In genomic region chr9:98109052-98109451, GRCh38 we compare ENCODE assay signal across 15 cellular contexts. TPM values are rescaled to one million over a fixed set of nuclear protein-coding genes. Genes with fewer than 3 reads are reported as not detected.
DNase-seq lines count a peak whose midpoint lies in the region; ATAC-seq and TF ChIP-seq lines count a peak whose summit lies in the region.
"Had no signal": no experiment of that assay in that cellular context is flagged by ENCODE, and none has a peak within 500 bp of the region (broad histone marks: within the 10 kb centered on the region; RNA-seq: fewer than 3 reads in every experiment).

No MANE protein-coding gene starts in this region.

- no peak for ATAC-seq in central memory CD8-positive, alpha-beta T cell (replicated peaks; ENCODE audit: extremely low read depth, poor library complexity, severe bottlenecking)
- no peak for ATAC-seq in stimulated activated memory B cell treated with anti-CD40 and anti-IgM and Interleukin-4, amounts not matched to agents 10 μg/mL and 1 μg/mL and 100 μg/mL, for 72 hours
- ATAC-seq: A549, Panc1 had no signal

- CTCF ChIA-PET in activated CD4-positive, alpha-beta T cell treated with anti-CD3 and anti-CD28 coated beads, Interleukin-2, amount 10 ng/mL, durations not matched to agents 7 days and 5 days (lab: Charles Lee), result interaction anchor here (0.6 to 2.6 kb wide), 8 partner anchors 8 to 713 kb away, joined by 3 to 8 read pairs (median 4); partner anchors contain the start of gene TRIM14

- TF ChIP-seq CTCF in testis (IDR thresholded peaks at IDR 0.05), result no peak

- H3K4me3 ChIP-seq in testis, result no peak overlapping the region
- H3K4me3 ChIP-seq: A549, thoracic aorta had no signal

- H3K4me1 ChIP-seq in testis, result no peaks in the 10 kb centered on the region
- H3K4me1 ChIP-seq: A549 had no signal

- 64 to 87% methylated on average over 3 of the region's 3 CpGs for WGBS in testis, 2 donors

- peak overlapping the region; percentile 55 for H3K4me3 Mint-ChIP-seq in activated CD4-positive, alpha-beta T cell treated with anti-CD3 and anti-CD28 coated beads, Interleukin-2, amount 10 ng/mL, durations not matched to agents 7 days and 5 days
- peak overlapping the region; percentile 56 for H3K4me3 Mint-ChIP-seq in central memory CD8-positive, alpha-beta T cell
- H3K4me3 Mint-ChIP-seq in stimulated activated memory B cell treated with anti-CD40 and anti-IgM and Interleukin-4, amounts not matched to agents 10 μg/mL and 1 μg/mL and 100 μg/mL, for 72 hours, result no peak overlapping the region
- H3K4me3 Mint-ChIP-seq: mesothelial cell of epicardium had no signal

- H3K27me3 ChIP-seq in testis, result no peaks in the 10 kb centered on the region

- no peaks in the 10 kb centered on the region for H3K36me3 ChIP-seq in testis (ENCODE audit: low read depth, missing control alignments)
- H3K36me3 ChIP-seq: thoracic aorta had no signal

- peak overlapping the region; percentile 96 for H3K27ac Mint-ChIP-seq in activated CD4-positive, alpha-beta T cell treated with anti-CD3 and anti-CD28 coated beads, Interleukin-2, amount 10 ng/mL, durations not matched to agents 7 days and 5 days
- H3K27ac Mint-ChIP-seq in central memory CD8-positive, alpha-beta T cell (ENCODE audit: low read depth), result peak overlapping the region; percentile 93
- H3K27ac Mint-ChIP-seq in stimulated activated memory B cell treated with anti-CD40 and anti-IgM and Interleukin-4, amounts not matched to agents 10 μg/mL and 1 μg/mL and 100 μg/mL, for 72 hours, result peak overlapping the region; percentile 96
- H3K27ac Mint-ChIP-seq: mesothelial cell of epicardium had no signal

- POLR2A ChIA-PET in activated CD4-positive, alpha-beta T cell treated with anti-CD3 and anti-CD28 coated beads, Interleukin-2, amount 10 ng/mL, durations not matched to agents 7 days and 5 days (lab: Charles Lee), result no interaction called here

- H3K4me1 Mint-ChIP-seq in activated CD4-positive, alpha-beta T cell treated with anti-CD3 and anti-CD28 coated beads, Interleukin-2, amount 10 ng/mL, durations not matched to agents 7 days and 5 days, result peaks cover 90% of the 10 kb centered on the region
- peaks cover 74% of the 10 kb centered on the region for H3K4me1 Mint-ChIP-seq in central memory CD8-positive, alpha-beta T cell
- peaks cover 67% of the 10 kb centered on the region for H3K4me1 Mint-ChIP-seq in stimulated activated memory B cell treated with anti-CD40 and anti-IgM and Interleukin-4, amounts not matched to agents 10 μg/mL and 1 μg/mL and 100 μg/mL, for 72 hours
- H3K4me1 Mint-ChIP-seq: mesothelial cell of epicardium had no signal

- DNase-seq in activated CD4-positive, alpha-beta T cell treated with anti-CD3 and anti-CD28 coated beads, Interleukin-2, amount 10 ng/mL, durations not matched to agents 7 days and 5 days, result no peak
- no peak for DNase-seq in activated CD4-positive, alpha-beta T cell treated with anti-CD3 and anti-CD28 coated beads, Interleukin-2, amount 50 U/mL, for 4 hours
- DNase-seq in NAMALWA (ENCODE audit: low spot score) (peak; percentile 12), NCI-H146 (lab: John Stamatoyannopoulos, UW) (no peak), SIG-M5 treated with dmso at 0.1 percent for 504 hours (lab: John Stamatoyannopoulos, UW; ENCODE audit: unreplicated experiment) (no peak), testis (no peak)
- DNase-seq in central memory CD8-positive, alpha-beta T cell (ENCODE audit: low spot score in 2 of 2), result no peak
- DNase-seq: caudate nucleus, NCI-H2171 treated with DMSO at 0.1 percent for 48 hours, T1000 had no signal

- TF ChIP-seq POLR2A in testis (IDR thresholded peaks at IDR 0.05), result no peak

- H3K27ac ChIP-seq in testis, result no peak overlapping the region
- H3K27ac ChIP-seq: A549 had no signal

- H3K27me3 Mint-ChIP-seq in activated CD4-positive, alpha-beta T cell treated with anti-CD3 and anti-CD28 coated beads, Interleukin-2, amount 10 ng/mL, durations not matched to agents 7 days and 5 days, result no peaks in the 10 kb centered on the region
- H3K27me3 Mint-ChIP-seq in central memory CD8-positive, alpha-beta T cell, result no peaks in the 10 kb centered on the region
- H3K27me3 Mint-ChIP-seq in stimulated activated memory B cell treated with anti-CD40 and anti-IgM and Interleukin-4, amounts not matched to agents 10 μg/mL and 1 μg/mL and 100 μg/mL, for 72 hours, result no peaks in the 10 kb centered on the region

- H3K9me3 Mint-ChIP-seq in activated CD4-positive, alpha-beta T cell treated with anti-CD3 and anti-CD28 coated beads, Interleukin-2, amount 10 ng/mL, durations not matched to agents 7 days and 5 days, result peaks cover 4% of the 10 kb centered on the region
- H3K9me3 Mint-ChIP-seq in central memory CD8-positive, alpha-beta T cell, result no peaks in the 10 kb centered on the region
- H3K9me3 Mint-ChIP-seq in stimulated activated memory B cell treated with anti-CD40 and anti-IgM and Interleukin-4, amounts not matched to agents 10 μg/mL and 1 μg/mL and 100 μg/mL, for 72 hours, result no peaks in the 10 kb centered on the region

- no peaks in the 10 kb centered on the region for H3K9me3 ChIP-seq in testis
- H3K9me3 ChIP-seq: A549, thoracic aorta had no signal

- H3K36me3 Mint-ChIP-seq in activated CD4-positive, alpha-beta T cell treated with anti-CD3 and anti-CD28 coated beads, Interleukin-2, amount 10 ng/mL, durations not matched to agents 7 days and 5 days (ENCODE audit: low read depth), result peaks cover 85% of the 10 kb centered on the region
- peaks cover 24% of the 10 kb centered on the region for H3K36me3 Mint-ChIP-seq in central memory CD8-positive, alpha-beta T cell (ENCODE audit: insufficient read depth)
- H3K36me3 Mint-ChIP-seq in stimulated activated memory B cell treated with anti-CD40 and anti-IgM and Interleukin-4, amounts not matched to agents 10 μg/mL and 1 μg/mL and 100 μg/mL, for 72 hours, result peaks cover 18% of the 10 kb centered on the region

- intact Hi-C loops in testis (cut with DNase I; ENCODE audit: low total_unique reads), result no loop called here

RNA-seq across cellular contexts. Expression of gene TRIM14, which starts 10.0 kb away (rescaled TPM):
- total RNA-seq in activated CD4-positive, alpha-beta T cell treated with anti-CD3 and anti-CD28 coated beads, Interleukin-2, amount 10 ng/mL, durations not matched to agents 7 days and 5 days, result 100 to 1,000 TPM; 116 to 124 TPM
- total RNA-seq in testis, result 10 to 100 TPM; 19.6 to 21.3 TPM
- polyA plus RNA-seq in testis (ENCODE audit: insufficient read depth, low read depth, low replicate concordance), result 17.3 TPM

RNA-seq across cellular contexts. Expression of gene NANS, which starts 52.5 kb away (rescaled TPM):
- 10 to 100 TPM; 37.2 to 38.3 TPM for total RNA-seq in activated CD4-positive, alpha-beta T cell treated with anti-CD3 and anti-CD28 coated beads, Interleukin-2, amount 10 ng/mL, durations not matched to agents 7 days and 5 days
- 10 to 100 TPM; 66.5 to 82.5 TPM for total RNA-seq in testis
- 34.7 TPM for polyA plus RNA-seq in testis (ENCODE audit: insufficient read depth, low read depth, low replicate concordance)

Comparison
In these comparisons a context has a peak if more than half of its experiments do, and no peak if none do; other contexts are left out.
1. RNA of gene TRIM14, which starts 10.0 kb away (total RNA-seq): 116 to 124 TPM in activated CD4-positive, alpha-beta T cell treated with anti-CD3 and anti-CD28 coated beads, Interleukin-2, amount 10 ng/mL, durations not matched to agents 7 days and 5 days; 19.6 to 21.3 TPM in testis; every median in the first group is over 4 times any median in the second.
2. Peak in every context shown above with its lines, with median percentiles within 50 percentile points of each other: H3K27ac Mint-ChIP-seq.